20 cellular contexts compared by ENCODE assay signal in the genomic region with DNA sequence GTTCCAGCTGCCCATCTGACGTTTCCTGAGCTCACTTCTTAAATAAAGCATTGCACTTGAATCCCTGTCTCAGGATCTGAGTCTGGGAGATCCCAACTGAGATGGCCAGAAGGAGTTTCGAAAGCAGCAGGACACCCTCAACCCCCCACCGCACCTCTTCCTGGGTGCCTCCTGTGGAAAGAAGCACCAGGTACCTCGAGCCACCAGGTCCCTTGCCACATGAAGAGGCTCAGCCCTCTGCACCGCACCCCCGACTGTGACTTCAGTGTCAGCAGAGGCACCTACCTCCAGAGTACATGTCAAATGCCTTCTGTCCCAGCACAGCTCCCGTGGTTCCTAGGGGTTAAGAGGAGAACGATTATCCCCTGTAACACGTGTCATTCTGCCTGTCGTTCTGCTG. TPM values are rescaled to one million over a fixed set of nuclear protein-coding genes. Genes with fewer than 3 reads are reported as not detected.
DNase-seq lines count a peak whose midpoint lies in the region; ATAC-seq, FAIRE-seq and TF ChIP-seq lines count a peak whose summit lies in the region.
"Had no signal": no experiment of that assay in that cellular context is flagged by ENCODE, and none has a peak within 500 bp of the region (broad histone marks: within the 10 kb centered on the region; RNA-seq: fewer than 3 reads in every experiment).

No MANE protein-coding gene starts in this region.

- H2BK5ac ChIP-seq in neuronal stem cell (ENCODE audit: low read length) (no peak overlapping the region), trophoblast cell (ENCODE audit: low read depth, low read length, poor library complexity) (no peak overlapping the region)

- no peak overlapping the region for H3K4me2 ChIP-seq in neuronal stem cell (ENCODE audit: insufficient read depth, low read length, poor library complexity, severe bottlenecking)
- H3K4me2 ChIP-seq in trophoblast cell (ENCODE audit: low read length) = no peak overlapping the region

- no peak overlapping the region for H3K27ac ChIP-seq in neuronal stem cell (replicated peaks; ENCODE audit: low read length)
- no peak overlapping the region for H3K27ac ChIP-seq in trophoblast cell (ENCODE audit: low read depth, low read length)
- H3K27ac ChIP-seq in heart left ventricle = no peak overlapping the region
- no peak overlapping the region for H3K27ac ChIP-seq in CD8-positive, alpha-beta T cell (ENCODE audit: low read depth, low read length)
- H3K27ac ChIP-seq: BLaER1 treated with 17β-estradiol and CSF1 and Interleukin-3, amounts not matched to agents 10 nM and 100 nM; C4-2B had no signal

- no peaks in the 10 kb centered on the region for H3K36me3 Mint-ChIP-seq in CD8-positive, alpha-beta T cell
- H3K36me3 Mint-ChIP-seq: CD8-positive, alpha-beta memory T cell had no signal

- peak; percentile 26 for FAIRE-seq in HTR-8/SVneo (lab: Jason Lieb, UNC)
- FAIRE-seq: A204.1 had no signal

- TF ChIP-seq CTCF in heart left ventricle (IDR thresholded peaks at IDR 0.05) = no peak
- no peak for TF ChIP-seq CTCF in CD8-positive, alpha-beta T cell (IDR thresholded peaks at IDR 0.05)

- H3K27me3 Mint-ChIP-seq in CD8-positive, alpha-beta T cell (ENCODE audit: low read depth) = peaks cover 5% of the 10 kb centered on the region

- POLR2A ChIA-PET in CD8-positive, alpha-beta T cell (lab: Charles Lee) = no interaction called here

- CTCF ChIA-PET in CD8-positive, alpha-beta T cell (lab: Charles Lee) = interaction anchor here (1.5 to 4.4 kb wide), 4 partner anchors 8 to 413 kb away, joined by 4 to 22 read pairs (median 4); no protein-coding TSS in a partner anchor

- ATAC-seq in heart left ventricle = no peak
- ATAC-seq in CD8-positive, alpha-beta T cell = no peak

- H3K4me1 Mint-ChIP-seq in CD8-positive, alpha-beta T cell (ENCODE audit: low read depth) = no peaks in the 10 kb centered on the region
- H3K4me1 Mint-ChIP-seq: CD8-positive, alpha-beta memory T cell had no signal

- H3K9ac ChIP-seq in neuronal stem cell (ENCODE audit: low read depth, low read length, poor library complexity) = peak overlapping the region; percentile 45
- H3K9ac ChIP-seq in trophoblast cell (ENCODE audit: low read length) = no peak overlapping the region
- H3K9ac ChIP-seq: BLaER1 treated with 17β-estradiol and CSF1 and Interleukin-3, amounts not matched to agents 10 nM and 100 nM had no signal

- H3K9me3 ChIP-seq in neuronal stem cell (replicated peaks in 1 of 2; ENCODE audit: control insufficient read depth in 2 of 2, insufficient read depth in 1 of 2, low read depth in 1 of 2, low read length in 2 of 2) (peaks cover 2 to 3% of the 10 kb centered on the region in 2 donors), trophoblast cell (ENCODE audit: insufficient read depth, low read depth, low read length) (peaks cover 3% of the 10 kb centered on the region), heart left ventricle (no peaks in the 10 kb centered on the region)
- H3K9me3 ChIP-seq in CD8-positive, alpha-beta T cell (ENCODE audit: low read length) = no peaks in the 10 kb centered on the region
- H3K9me3 ChIP-seq: BE2C had no signal

- H3K14ac ChIP-seq in neuronal stem cell (ENCODE audit: low read length) (no peak overlapping the region), trophoblast cell (ENCODE audit: low read length) (no peak overlapping the region)

- H2BK12ac ChIP-seq in neuronal stem cell (ENCODE audit: low read length) (no peak overlapping the region), trophoblast cell (ENCODE audit: low read length) (no peak overlapping the region)

- no peak overlapping the region for H3K23ac ChIP-seq in neuronal stem cell (ENCODE audit: low read depth, low read length, poor library complexity)
- H3K23ac ChIP-seq in trophoblast cell (ENCODE audit: low read length) = no peak overlapping the region

- no peaks in the 10 kb centered on the region for H3K36me3 ChIP-seq in neuronal stem cell (replicated peaks in 1 of 2; ENCODE audit: control insufficient read depth in 2 of 2, insufficient read depth in 2 of 2, low read length in 2 of 2)
- no peaks in the 10 kb centered on the region for H3K36me3 ChIP-seq in trophoblast cell (ENCODE audit: control insufficient read depth in 1 of 2, insufficient read depth in 2 of 2, low read length in 2 of 2)
- no peaks in the 10 kb centered on the region for H3K36me3 ChIP-seq in heart left ventricle
- no peaks in the 10 kb centered on the region for H3K36me3 ChIP-seq in CD8-positive, alpha-beta T cell (ENCODE audit: insufficient read depth, low read length)
- H3K36me3 ChIP-seq: BE2C had no signal

- no peaks in the 10 kb centered on the region for H3K9me3 Mint-ChIP-seq in CD8-positive, alpha-beta T cell
- H3K9me3 Mint-ChIP-seq: CD4-positive, alpha-beta T cell; CD8-positive, alpha-beta memory T cell had no signal

- H3K79me2 ChIP-seq in trophoblast cell (ENCODE audit: control insufficient read depth, insufficient read depth, low read length, poor library complexity) = no peaks in the 10 kb centered on the region

- no peak overlapping the region for H2BK120ac ChIP-seq in neuronal stem cell (ENCODE audit: low read depth, low read length)
- H2BK120ac ChIP-seq in trophoblast cell (ENCODE audit: insufficient read depth, low read length, poor library complexity) = no peak overlapping the region

- no peak overlapping the region for H3K4me3 Mint-ChIP-seq in CD8-positive, alpha-beta T cell
- H3K4me3 Mint-ChIP-seq: CD4-positive, alpha-beta T cell had no signal

- TF ChIP-seq POLR2A in heart left ventricle (IDR thresholded peaks at IDR 0.05) = no peak

- H2AK5ac ChIP-seq in neuronal stem cell (ENCODE audit: low read depth, low read length) (peak overlapping the region; percentile 56), trophoblast cell (ENCODE audit: low read length) (peak overlapping the region; percentile 57)

- peak overlapping the region; percentile 52 for H2BK15ac ChIP-seq in neuronal stem cell (ENCODE audit: low read length)

- WGBS in neuronal stem cell (ENCODE audit: extremely low coverage in 2 of 2, insufficient read length in 2 of 2, insufficient replicate concordance in 1 of 2), 2 donors = no CpG with 5 or more reads among the region's 10 CpGs
- no CpG with 5 or more reads among the region's 10 CpGs for WGBS in trophoblast cell (ENCODE audit: extremely low coverage, insufficient coverage, insufficient read length)
- 84 to 93% (median 87%) methylated on average over 10 of the region's 10 CpGs for WGBS in heart left ventricle, 4 donors

- H2AFZ ChIP-seq in neuronal stem cell (ENCODE audit: low read length) = no peak overlapping the region
- no peak overlapping the region for H2AFZ ChIP-seq in trophoblast cell (ENCODE audit: insufficient read depth, low read length, poor library complexity)

- H3K4me1 ChIP-seq in neuronal stem cell (ENCODE audit: control insufficient read depth in 2 of 2, insufficient read depth in 1 of 2, low read depth in 1 of 2, low read length in 2 of 2) (peaks cover 3 to 6% of the 10 kb centered on the region in 2 donors), trophoblast cell (ENCODE audit: control insufficient read depth in 1 of 2, insufficient read depth in 2 of 2, low read length in 2 of 2) (peaks cover 5% of the 10 kb centered on the region in 2 experiments), heart left ventricle (peaks cover 0 to 6% (median 0%) of the 10 kb centered on the region in 12 donors)
- peaks cover 5% of the 10 kb centered on the region for H3K4me1 ChIP-seq in CD8-positive, alpha-beta T cell (ENCODE audit: insufficient read depth, low read length)
- H3K4me1 ChIP-seq: BE2C had no signal

- no peak overlapping the region for H3K4ac ChIP-seq in neuronal stem cell (ENCODE audit: low read length)
- H3K4ac ChIP-seq in trophoblast cell (ENCODE audit: low read depth, low read length) = no peak overlapping the region

- H4K12ac ChIP-seq in trophoblast cell (ENCODE audit: low read depth, low read length) = no peak overlapping the region

- H4K91ac ChIP-seq in neuronal stem cell (ENCODE audit: low read depth, low read length, poor library complexity) = peak overlapping the region; percentile 20
- no peak overlapping the region for H4K91ac ChIP-seq in trophoblast cell (ENCODE audit: low read depth, low read length)

- H3K79me1 ChIP-seq in neuronal stem cell (ENCODE audit: low read depth, low read length) (no peaks in the 10 kb centered on the region), trophoblast cell (ENCODE audit: low read length) (no peaks in the 10 kb centered on the region)

- no peak overlapping the region for H4K8ac ChIP-seq in neuronal stem cell (ENCODE audit: low read depth, low read length)
- no peak overlapping the region for H4K8ac ChIP-seq in trophoblast cell (ENCODE audit: low read depth, low read length)

- DNase-seq in HTR-8/SVneo (ENCODE audit: insufficient read length, low spot score) (no peak), neuronal stem cell (ENCODE audit: low spot score) (no peak), trophoblast cell (no peak), heart left ventricle (no peak)
- no peak for DNase-seq in CD8-positive, alpha-beta T cell
- no peak for DNase-seq in activated naive CD4-positive, alpha-beta T cell treated with Interleukin-2 at 50 U/mL for 16 hours
- DNase-seq: 8988T, DMS153, DMS79 had no signal

- H3K27me3 ChIP-seq in neuronal stem cell (ENCODE audit: control insufficient read depth in 3 of 3, insufficient read depth in 3 of 3, low read depth in 1 of 3, low read length in 3 of 3) = no peaks in the 10 kb centered on the region
- no peaks in the 10 kb centered on the region for H3K27me3 ChIP-seq in trophoblast cell (ENCODE audit: insufficient read depth, low read length)
- H3K27me3 ChIP-seq in heart left ventricle = peaks cover 0 to 5% (median 0%) of the 10 kb centered on the region in 9 donors
- no peaks in the 10 kb centered on the region for H3K27me3 ChIP-seq in CD8-positive, alpha-beta T cell (ENCODE audit: insufficient read depth, low read length)
- H3K27me3 ChIP-seq: BE2C had no signal

- intact Hi-C loops in heart left ventricle (cut with DNase I) = loop anchor here (2.0 to 10.0 kb wide), 9 partner anchors 145 to 1217 kb away; a partner anchor contains a TSS
- intact Hi-C loops in CD8-positive, alpha-beta T cell (cut with DNase I, micrococcal nuclease) = loop anchor here (5.0 to 10.0 kb wide), 2 partner anchors 175 to 412 kb away; a partner anchor contains a TSS

- no peak overlapping the region for H3K27ac Mint-ChIP-seq in CD8-positive, alpha-beta T cell
- H3K27ac Mint-ChIP-seq: CD4-positive, alpha-beta T cell; CD8-positive, alpha-beta memory T cell had no signal

- H3K4me3 ChIP-seq in neuronal stem cell (ENCODE audit: low read length in 2 of 2) = no peak overlapping the region
- no peak overlapping the region for H3K4me3 ChIP-seq in trophoblast cell (ENCODE audit: low read depth, low read length)
- H3K4me3 ChIP-seq in heart left ventricle = no peak overlapping the region
- no peak overlapping the region for H3K4me3 ChIP-seq in CD8-positive, alpha-beta T cell (ENCODE audit: low read depth, low read length)
- H3K4me3 ChIP-seq: BLaER1 treated with 17β-estradiol and CSF1 and Interleukin-3, amounts not matched to agents 10 nM and 100 nM; GM12878 had no signal

- H3K18ac ChIP-seq in neuronal stem cell (ENCODE audit: low read length) = no peak overlapping the region
- H3K18ac ChIP-seq in trophoblast cell (ENCODE audit: low read length) = no peak overlapping the region

RNA-seq across cellular contexts. Expression of a gene that starts 26.7 kb away (rescaled TPM):
- polyA plus RNA-seq in neuronal stem cell (2013, experiment 1 of 2) = 0.08 TPM
- polyA plus RNA-seq in neuronal stem cell (2013, experiment 2 of 2) = 0.08 TPM
- polyA plus RNA-seq in trophoblast cell (2013) = not detected in 2 replicates
- total RNA-seq in heart left ventricle = not detected
- under 1 TPM in 1 of 2 donors, not detected in 1; 0.06 TPM for polyA plus RNA-seq in heart left ventricle
- not detected for total RNA-seq in CD8-positive, alpha-beta T cell
- total RNA-seq: A673; CD4-positive, alpha-beta T cell; CD8-positive, alpha-beta memory T cell; Daoy; G401; GM12878 had no signal
- polyA plus RNA-seq: AG04450; CD8-positive, alpha-beta memory T cell had no signal
